ENCODE assay signal across 26 cellular contexts in the genomic region with DNA sequence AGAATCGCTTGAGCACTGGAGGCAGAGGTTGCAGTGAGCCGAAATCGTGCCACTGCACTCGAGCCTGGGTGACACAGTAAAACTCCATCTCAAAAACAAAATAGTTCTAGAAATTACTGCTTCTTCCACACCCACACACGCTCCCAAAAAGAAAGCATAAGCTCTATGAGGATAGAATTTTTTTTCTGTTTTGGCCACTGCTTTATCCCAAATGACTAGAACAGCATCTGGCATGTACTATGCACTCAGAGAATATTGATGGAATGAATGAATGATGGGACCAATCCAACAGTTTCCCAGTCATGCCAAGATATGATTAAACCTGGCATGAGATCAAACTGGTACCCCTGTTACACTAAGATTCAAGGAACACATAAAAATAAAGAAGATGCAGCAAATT.
DNase-seq lines count a peak whose midpoint lies in the region; ATAC-seq and TF ChIP-seq lines count a peak whose summit lies in the region.
"Had no signal": no experiment of that assay in that cellular context is flagged by ENCODE, and none has a peak within 500 bp of the region (broad histone marks: within the 10 kb centered on the region; RNA-seq: fewer than 3 reads in every experiment).

No MANE protein-coding gene starts in this region.

- no peak overlapping the region for H2AFZ ChIP-seq in GM23338
- H2AFZ ChIP-seq: GM23248 had no signal

- peak; percentile 39 for DNase-seq in DMS 273 (lab: John Stamatoyannopoulos, UW; ENCODE audit: unreplicated experiment)
- no peak for DNase-seq in DMS 273 treated with DMSO at 0.1 percent for 48 hours (lab: John Stamatoyannopoulos, UW)
- no peak for DNase-seq in GM23338 (ENCODE audit: low spot score)
- no peak for DNase-seq in RWPE2 (ENCODE audit: low spot score)
- no peak for DNase-seq in foreskin keratinocyte
- no peak for DNase-seq in GM03348 (ENCODE audit: low spot score)
- DNase-seq in activated naive CD4-positive, alpha-beta T cell (lab: John Stamatoyannopoulos, UW): no peak
- no peak for DNase-seq in activated CD4-positive, alpha-beta T cell treated with anti-CD3 and anti-CD28 coated beads, Interleukin-2, amount 50 U/mL, for 4 hours
- DNase-seq: BE2C; CD8-positive, alpha-beta memory T cell; HFFc6; Kasumi-1; MV-4-11; NCI-H1105; NCI-H1436 treated with DMSO at 0.1 percent for 48 hours; NCI-H187 treated with DMSO at 0.1 percent for 48 hours; NCI-H2171 treated with DMSO at 0.1 percent for 48 hours; NCI-H345; NCI-H524 had no signal

- H3K9me3 ChIP-seq in RWPE2 (ENCODE audit: severe bottlenecking): no peaks in the 10 kb centered on the region
- H3K9me3 ChIP-seq: BE2C, SJSA1 had no signal

- H3F3A ChIP-seq in GM23338 (replicated peaks; ENCODE audit: low read depth): no peaks in the 10 kb centered on the region

- no peaks in the 10 kb centered on the region for H3K36me3 Mint-ChIP-seq in GM23338 (ENCODE audit: low read depth)
- H3K36me3 Mint-ChIP-seq: CD14-positive monocyte; CD8-positive, alpha-beta memory T cell had no signal

- H3K4me1 ChIP-seq in GM23338 (ENCODE audit: insufficient read depth) (peaks cover 9% of the 10 kb centered on the region; the same call in 1 of the 2 replicates), RWPE2 (ENCODE audit: insufficient read depth, poor library complexity, severe bottlenecking) (peaks cover 26% of the 10 kb centered on the region), foreskin keratinocyte (peaks cover 16% of the 10 kb centered on the region)
- H3K4me1 ChIP-seq: BE2C, SJSA1 had no signal

- ATAC-seq in GM23338 (no peak), RWPE2 (ENCODE audit: low read depth) (no peak), foreskin keratinocyte (no peak)
- ATAC-seq: K562, Panc1 had no signal

- no peaks in the 10 kb centered on the region for H3K79me2 ChIP-seq in GM23338 (replicated peaks; ENCODE audit: insufficient read depth)

- H3K36me3 ChIP-seq in GM23338 (ENCODE audit: insufficient read depth): no peaks in the 10 kb centered on the region
- H3K36me3 ChIP-seq in RWPE2 (ENCODE audit: low read depth): no peaks in the 10 kb centered on the region
- H3K36me3 ChIP-seq: BE2C, SJSA1 had no signal

- no peaks in the 10 kb centered on the region for H3K9me3 Mint-ChIP-seq in GM23338
- H3K9me3 Mint-ChIP-seq: H9, HFFc6 had no signal

- H3K4me1 Mint-ChIP-seq in GM23338: peaks cover 13% of the 10 kb centered on the region; the same call in 2 of the 3 replicates
- H3K4me1 Mint-ChIP-seq: CD14-positive monocyte; CD8-positive, alpha-beta memory T cell had no signal

- no peaks in the 10 kb centered on the region for H3K27me3 ChIP-seq in GM23338 (ENCODE audit: insufficient read depth)
- H3K27me3 ChIP-seq in RWPE2 (ENCODE audit: insufficient read depth, poor library complexity, severe bottlenecking): no peaks in the 10 kb centered on the region
- no peaks in the 10 kb centered on the region for H3K27me3 ChIP-seq in foreskin keratinocyte
- H3K27me3 ChIP-seq: BE2C, SJSA1 had no signal

- H3K4me3 Mint-ChIP-seq in GM23338: no peak overlapping the region
- H3K4me3 Mint-ChIP-seq: CD14-positive monocyte; CD8-positive, alpha-beta memory T cell; H9; HFFc6 had no signal

- H3K27me3 Mint-ChIP-seq in GM23338 (ENCODE audit: insufficient read depth, low read depth, poor library complexity): no peaks in the 10 kb centered on the region

- H4K20me1 ChIP-seq in GM23338 (replicated peaks; ENCODE audit: insufficient read depth): no peaks in the 10 kb centered on the region

- H3K9me2 ChIP-seq in GM23338 (ENCODE audit: insufficient read depth): no peaks in the 10 kb centered on the region

- no peak overlapping the region for H3K4me2 ChIP-seq in GM23338

- TF ChIP-seq CTCF in GM23338 (conservative IDR thresholded peaks at IDR 0.05; ENCODE audit: low read depth in 2 of 2) (no peak), RWPE2 (IDR thresholded peaks at IDR 0.05; ENCODE audit: poor library complexity, severe bottlenecking) (no peak), foreskin keratinocyte (conservative IDR thresholded peaks at IDR 0.05) (no peak)

- H3K27ac ChIP-seq in GM23338 (ENCODE audit: low read depth) (no peak overlapping the region), RWPE2 (ENCODE audit: poor library complexity, severe bottlenecking) (peak overlapping the region; percentile 54), foreskin keratinocyte (peak overlapping the region; percentile 94)
- H3K27ac ChIP-seq: 22Rv1, GM23248, SJSA1 had no signal

- peak overlapping the region; percentile 23; the same call in 1 of the 2 replicates for H3K27ac Mint-ChIP-seq in GM23338
- H3K27ac Mint-ChIP-seq: CD14-positive monocyte; CD8-positive, alpha-beta memory T cell; HFFc6 had no signal

- H3K4me3 ChIP-seq in GM23338 (no peak overlapping the region), RWPE2 (ENCODE audit: severe bottlenecking) (no peak overlapping the region)
- H3K4me3 ChIP-seq: GM23248, K562, SJSA1 had no signal

TF ChIP-seq in GM23338, 12 proteins besides CTCF, POLR2A, EP300 and RAD21 (continues in another document):
- no peak for TF ChIP-seq ETS1 (IDR thresholded peaks at IDR 0.05)
- TF ChIP-seq JUNB (IDR thresholded peaks at IDR 0.05; ENCODE audit: unreplicated experiment): no peak
- no peak for TF ChIP-seq ZNF331 (CRISPR knock-in tag; IDR thresholded peaks at IDR 0.05; ENCODE audit: low read depth)
- TF ChIP-seq ZNF114 (CRISPR knock-in tag; IDR thresholded peaks at IDR 0.05): no peak
- no peak for TF ChIP-seq CREB1 (CRISPR knock-in tag; IDR thresholded peaks at IDR 0.05; ENCODE audit: low read depth)
- TF ChIP-seq EZH2phosphoT487 (IDR thresholded peaks at IDR 0.05; ENCODE audit: unreplicated experiment): no peak
- TF ChIP-seq POLR2AphosphoS5 (IDR thresholded peaks at IDR 0.05; ENCODE audit: low read depth): no peak
- TF ChIP-seq ZNF462 (CRISPR knock-in tag; IDR thresholded peaks at IDR 0.05): no peak
